ENCODE assay signal across 28 cellular contexts in the genomic region with DNA sequence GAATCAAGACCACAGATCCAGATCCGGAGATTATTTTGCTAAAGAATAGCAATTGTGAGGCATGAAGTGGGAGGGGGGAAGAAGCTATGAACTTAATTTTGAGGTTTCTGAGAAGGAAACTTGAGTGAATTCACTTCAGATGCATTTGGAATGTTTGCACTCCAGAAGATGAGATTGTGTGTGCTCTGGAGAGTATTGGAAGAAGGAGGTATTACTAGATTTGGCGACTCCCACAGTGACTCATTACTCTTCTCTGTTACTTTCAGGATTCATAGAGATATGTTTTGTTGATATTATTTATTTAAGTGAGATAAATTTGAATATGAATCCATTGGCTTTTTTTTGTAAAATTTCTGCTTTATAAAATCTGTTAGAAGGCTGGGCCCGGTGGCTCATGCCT.
"Had no signal": no experiment of that assay in that cellular context is flagged by ENCODE, and none has a peak within 500 bp of the region (broad histone marks: within the 10 kb centered on the region; RNA-seq: fewer than 3 reads in every experiment).

No MANE protein-coding gene starts in this region.

- H3K4me1 Mint-ChIP-seq: endodermal cell had no signal

- ATAC-seq: effector memory CD8-positive, alpha-beta T cell; esophagus mucosa; foreskin keratinocyte; gastrocnemius medialis; gastroesophageal sphincter; heart left ventricle; heart right ventricle had no signal

- H3K27ac Mint-ChIP-seq: dendritic cell treated with granulocyte-macrophage colony-stimulating factor and Interleukin-4, amounts not matched to agents 40 ng/mL and 50 ng/mL, for 4 days; effector memory CD8-positive, alpha-beta T cell; endodermal cell had no signal

- H3K36me3 ChIP-seq: colonic mucosa, esophagus muscularis mucosa, esophagus squamous epithelium, gastrocnemius medialis, gastroesophageal sphincter, heart left ventricle, heart right ventricle had no signal

- H3K4me1 ChIP-seq: colonic mucosa, esophagus muscularis mucosa, esophagus squamous epithelium, foreskin keratinocyte, gastrocnemius medialis, gastroesophageal sphincter, heart left ventricle, heart right ventricle had no signal

- H3K4me3 Mint-ChIP-seq: dendritic cell treated with granulocyte-macrophage colony-stimulating factor and Interleukin-4, amounts not matched to agents 40 ng/mL and 50 ng/mL, for 4 days; effector memory CD8-positive, alpha-beta T cell; endodermal cell had no signal

- H3K27me3 Mint-ChIP-seq: dendritic cell treated with granulocyte-macrophage colony-stimulating factor and Interleukin-4, amounts not matched to agents 40 ng/mL and 50 ng/mL, for 4 days; effector memory CD8-positive, alpha-beta T cell had no signal

- H3K4me3 ChIP-seq: colonic mucosa, coronary artery, dorsolateral prefrontal cortex, esophagus muscularis mucosa, esophagus squamous epithelium, gastrocnemius medialis, gastroesophageal sphincter, heart left ventricle, heart right ventricle had no signal

- H3K9me3 ChIP-seq: colonic mucosa, gastrocnemius medialis, gastroesophageal sphincter had no signal

- H3K27ac ChIP-seq: colonic mucosa, coronary artery, dorsolateral prefrontal cortex, epithelial cell of prostate, esophagus muscularis mucosa, esophagus squamous epithelium, foreskin keratinocyte, gastrocnemius medialis, gastroesophageal sphincter, heart left ventricle, heart right ventricle had no signal

- H3K27me3 ChIP-seq: colonic mucosa, dorsolateral prefrontal cortex, esophagus muscularis mucosa, esophagus squamous epithelium, foreskin keratinocyte, gastrocnemius medialis, gastroesophageal sphincter, heart left ventricle, heart right ventricle had no signal

- DNase-seq: colonic mucosa; cortex of kidney; dermis blood vessel endothelial cell; dorsolateral prefrontal cortex; effector CD4-positive, alpha-beta T cell; effector CD8-positive, alpha-beta T cell; effector memory CD4-positive, alpha-beta T cell; effector memory CD8-positive, alpha-beta T cell; endodermal cell; erythroblast; esophagus squamous epithelium; foreskin fibroblast; foreskin keratinocyte; foreskin melanocyte; gastrocnemius medialis; glutamatergic neuron; head of caudate nucleus; heart left ventricle; heart right ventricle had no signal

- FAIRE-seq: colon, endometrium, endothelial cell of umbilical vein had no signal
